In the genomic region with DNA sequence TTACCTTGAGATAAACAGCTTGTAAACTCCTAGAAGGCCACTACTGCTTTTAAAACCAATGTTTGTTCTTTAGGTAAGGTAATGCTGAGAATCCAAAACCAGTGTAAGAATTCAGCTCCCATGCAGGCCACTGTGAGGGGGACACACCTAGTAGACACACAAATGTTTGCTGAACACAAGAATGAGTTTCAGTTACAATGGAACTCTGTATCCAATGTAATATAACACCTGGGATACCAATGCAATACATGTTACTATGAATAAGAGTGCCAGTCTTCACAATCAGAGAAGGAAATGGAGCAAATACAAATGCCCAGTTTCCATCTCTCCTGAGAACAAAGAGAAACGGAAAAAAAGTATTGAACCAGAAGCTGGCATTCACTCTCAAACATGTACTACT, we compare ENCODE assay signal across 21 cellular contexts.
A peak's percentile ranks its signal among the peaks of the same experiment; 100 is the strongest.
DNase-seq lines count a peak whose midpoint lies in the region; ATAC-seq and TF ChIP-seq lines count a peak whose summit lies in the region.
"Had no signal": no experiment of that assay in that cellular context is flagged by ENCODE, and none has a peak within 500 bp of the region (broad histone marks: within the 10 kb centered on the region; RNA-seq: fewer than 3 reads in every experiment).

No MANE protein-coding gene starts in this region.

- TF ChIP-seq CTCF in RWPE2 (IDR thresholded peaks at IDR 0.05; ENCODE audit: poor library complexity, severe bottlenecking) (no peak), stomach (IDR thresholded peaks at IDR 0.05) (no peak)

- TF ChIP-seq POLR2A in stomach (IDR thresholded peaks at IDR 0.05): no peak

- H3K27ac ChIP-seq in RWPE2 (ENCODE audit: poor library complexity, severe bottlenecking) (peak overlapping the region; percentile 36), stomach (peak overlapping the region; percentile 27 to 71 (median 69))
- H3K27ac ChIP-seq: BLaER1, sigmoid colon had no signal

- DNase-seq in NCI-H510A treated with DMSO at 0.1 percent for 48 hours (lab: John Stamatoyannopoulos, UW): peak; percentile 11
- DNase-seq in NCI-H510A (lab: John Stamatoyannopoulos, UW): no peak
- DNase-seq in RWPE2 (ENCODE audit: low spot score): no peak
- peak; percentile 42 for DNase-seq in iPS-NIHi11 (ENCODE audit: low spot score)
- no peak for DNase-seq in stomach
- DNase-seq in AG08396 (ENCODE audit: low spot score): no peak
- DNase-seq: activated B cell treated with CpG ODN at 0.5 μM for 24 hours; activated CD4-positive, alpha-beta memory T cell treated with anti-CD3 and anti-CD28 coated beads for 36 hours; activated naive CD4-positive, alpha-beta T cell treated with anti-CD3 and anti-CD28 coated beads, Interleukin-2, amount 10 ng/mL, durations not matched to agents 7 days and 5 days; activated T-cell treated with anti-CD3 and anti-CD28 coated beads, Interleukin-2, amount 50 U/mL, for 1 hour; aorta; effector memory CD4-positive, alpha-beta T cell; H7; NCI-H187; NCI-H69; SHP77 treated with DMSO at 0.1 percent for 48 hours; sigmoid colon; stimulated activated naive CD8-positive, alpha-beta T cell treated with anti-CD3 and anti-CD28 coated beads, Interleukin-15, Interleukin-2, amounts not matched to agents 100 U/mL and 50 U/mL, for 24 hours had no signal

- peaks cover 39% of the 10 kb centered on the region for H3K36me3 ChIP-seq in RWPE2 (ENCODE audit: low read depth)
- H3K36me3 ChIP-seq in stomach: no peaks in the 10 kb centered on the region
- H3K36me3 ChIP-seq: sigmoid colon had no signal

- WGBS in stomach, 5 donors: 17 to 44% (median 28%) methylated on average over 1 of the region's 1 CpG

- TF ChIP-seq EP300 in stomach (IDR thresholded peaks at IDR 0.05): no peak

- ATAC-seq in RWPE2 (ENCODE audit: low read depth): peak; percentile 47
- no peak for ATAC-seq in HG02642 (IDR thresholded peaks at IDR 0.05; ENCODE audit: poor library complexity, unreplicated experiment)
- ATAC-seq in GM18520 (IDR thresholded peaks at IDR 0.05; ENCODE audit: unreplicated experiment): no peak
- ATAC-seq: stimulated activated naive CD8-positive, alpha-beta T cell treated with anti-CD3 and anti-CD28 coated beads, Interleukin-15, Interleukin-2, amounts not matched to agents 100 U/mL and 50 U/mL, for 24 hours had no signal

- H3K4me1 ChIP-seq in RWPE2 (ENCODE audit: insufficient read depth, poor library complexity, severe bottlenecking) (peaks cover 58% of the 10 kb centered on the region), stomach (peaks cover 0 to 41% (median 12%) of the 10 kb centered on the region in 4 donors)

- H3K4me3 ChIP-seq in RWPE2 (ENCODE audit: severe bottlenecking): no peak overlapping the region
- no peak overlapping the region for H3K4me3 ChIP-seq in stomach
- H3K4me3 ChIP-seq: BLaER1, sigmoid colon had no signal

- H3K27me3 ChIP-seq in RWPE2 (ENCODE audit: insufficient read depth, poor library complexity, severe bottlenecking): no peaks in the 10 kb centered on the region
- no peaks in the 10 kb centered on the region for H3K27me3 ChIP-seq in stomach
- H3K27me3 ChIP-seq: BLaER1, sigmoid colon had no signal

- H3K9me3 ChIP-seq in RWPE2 (ENCODE audit: severe bottlenecking) (no peaks in the 10 kb centered on the region), stomach (peaks cover 0 to 6% (median 0%) of the 10 kb centered on the region in 4 donors)
- H3K9me3 ChIP-seq: sigmoid colon had no signal

- intact Hi-C loops in stomach (cut with DNase I; ENCODE audit: low total_unique reads): no loop called here

Comparison
In these comparisons a context has a peak if more than half of its experiments do, and no peak if none do; other contexts are left out.
1. DNase-seq: peak in NCI-H510A treated with DMSO at 0.1 percent for 48 hours (single experiment) and iPS-NIHi11 (single experiment); none in NCI-H510A (single experiment), RWPE2 (single experiment), stomach (single experiment) and AG08396 (single experiment).